In genomic region chr13:110164706-110165105, GRCh38 we compare ENCODE assay signal across 32 cellular contexts.
"Had no signal": no experiment of that assay in that cellular context is flagged by ENCODE, and none has a peak within 500 bp of the region (broad histone marks: within the 10 kb centered on the region; RNA-seq: fewer than 3 reads in every experiment).

No MANE protein-coding gene starts in this region.

- H3K27me3 ChIP-seq: neural progenitor cell, neutrophil, ovary, right lobe of liver, sigmoid colon, spleen, stomach, thyroid gland, transverse colon, upper lobe of right lung, vagina had no signal

- H3K27ac ChIP-seq: neural progenitor cell, neutrophil, ovary, parathyroid adenoma, psoas muscle, right lobe of liver, sigmoid colon, spleen, stomach, thoracic aorta, thyroid gland, transverse colon, upper lobe of right lung, vagina had no signal

- H3K4me3 Mint-ChIP-seq: naive thymus-derived CD4-positive, alpha-beta T cell; natural killer cell; nephron; neural progenitor cell; stimulated activated effector memory CD8-positive, alpha-beta T cell treated with anti-CD3 and anti-CD28 coated beads, Interleukin-12 subunit alpha, Interleukin-12 subunit beta, amount 100 ng/mL, for 72 hours; stimulated activated naive B cell treated with anti-CD40 and anti-IgM and Interleukin-4, amounts not matched to agents 10 μg/mL and 1 μg/mL and 100 μg/mL, for 72 hours; stimulated activated naive CD8-positive, alpha-beta T cell treated with anti-CD3 and anti-CD28 coated beads, Interleukin-15, Interleukin-2, amounts not matched to agents 100 ng/mL and 50 ng/mL, for 24 hours; type B pancreatic cell had no signal

- H3K79me2 ChIP-seq: parathyroid adenoma had no signal

- H2AFZ ChIP-seq: neural progenitor cell, parathyroid adenoma had no signal

- FAIRE-seq: small intestine, urothelium cell line had no signal

- H3K4me3 ChIP-seq: neural progenitor cell, ovary, psoas muscle, right lobe of liver, sigmoid colon, spleen, stomach, thoracic aorta, thyroid gland, transverse colon, upper lobe of right lung, vagina had no signal

- H3K27me3 Mint-ChIP-seq: progenitor cell of endocrine pancreas; stimulated activated naive CD8-positive, alpha-beta T cell treated with anti-CD3 and anti-CD28 coated beads, Interleukin-15, Interleukin-2, amounts not matched to agents 100 ng/mL and 50 ng/mL, for 24 hours; type B pancreatic cell had no signal

- DNase-seq: naive thymus-derived CD4-positive, alpha-beta T cell; natural killer cell; nucleus accumbens; ovary; posterior cingulate gyrus; psoas muscle; right cardiac atrium; sigmoid colon; small intestine; spleen; stimulated activated CD4-positive, alpha-beta T cell treated with anti-CD3 and anti-CD28 coated beads, Interleukin-12 subunit alpha, Interleukin-12 subunit beta, amount 100 ng/mL, for 4 hours; stimulated activated CD4-positive, alpha-beta T cell treated with anti-CD3 and anti-CD28 coated beads, Interleukin-1b, Interleukin-23, amount 100 ng/mL, for 48 hours; stimulated activated CD4-positive, alpha-beta T cell treated with anti-CD3 and anti-CD28 coated beads, Interleukin-2, amount 100 ng/mL, for 48 hours; stimulated activated CD4-positive, alpha-beta T cell treated with anti-CD3 and anti-CD28 coated beads, Interleukin-4, amount 100 ng/mL, for 24 hours; stimulated activated naive B cell treated with anti-CD40 and anti-IgM and Interleukin-4, amounts not matched to agents 10 μg/mL and 1 μg/mL and 100 μg/mL, for 72 hours; stimulated activated naive CD4-positive, alpha-beta T cell treated with Interleukin-2 at 50 U/mL for 16 hours; stomach; thyroid gland; transverse colon; upper lobe of right lung had no signal

- H3K4me2 ChIP-seq: neural progenitor cell had no signal

- H3K9me3 Mint-ChIP-seq: naive thymus-derived CD4-positive, alpha-beta T cell; natural killer cell; nephron; neural progenitor cell; stimulated activated effector memory CD8-positive, alpha-beta T cell treated with anti-CD3 and anti-CD28 coated beads, Interleukin-12 subunit alpha, Interleukin-12 subunit beta, amount 100 ng/mL, for 72 hours; stimulated activated naive B cell treated with anti-CD40 and anti-IgM and Interleukin-4, amounts not matched to agents 10 μg/mL and 1 μg/mL and 100 μg/mL, for 72 hours; stimulated activated naive CD8-positive, alpha-beta T cell treated with anti-CD3 and anti-CD28 coated beads, Interleukin-15, Interleukin-2, amounts not matched to agents 100 ng/mL and 50 ng/mL, for 24 hours; type B pancreatic cell had no signal

- H3K27ac Mint-ChIP-seq: naive thymus-derived CD4-positive, alpha-beta T cell; natural killer cell; nephron; neural progenitor cell; progenitor cell of endocrine pancreas; stimulated activated effector memory CD8-positive, alpha-beta T cell treated with anti-CD3 and anti-CD28 coated beads, Interleukin-12 subunit alpha, Interleukin-12 subunit beta, amount 100 ng/mL, for 72 hours; stimulated activated naive B cell treated with anti-CD40 and anti-IgM and Interleukin-4, amounts not matched to agents 10 μg/mL and 1 μg/mL and 100 μg/mL, for 72 hours; stimulated activated naive CD8-positive, alpha-beta T cell treated with anti-CD3 and anti-CD28 coated beads, Interleukin-15, Interleukin-2, amounts not matched to agents 100 ng/mL and 50 ng/mL, for 24 hours; type B pancreatic cell had no signal

- H3K4me1 Mint-ChIP-seq: natural killer cell; neural progenitor cell; stimulated activated effector memory CD8-positive, alpha-beta T cell treated with anti-CD3 and anti-CD28 coated beads, Interleukin-12 subunit alpha, Interleukin-12 subunit beta, amount 100 ng/mL, for 72 hours; stimulated activated naive B cell treated with anti-CD40 and anti-IgM and Interleukin-4, amounts not matched to agents 10 μg/mL and 1 μg/mL and 100 μg/mL, for 72 hours had no signal

- ATAC-seq: naive thymus-derived CD4-positive, alpha-beta T cell; natural killer cell; psoas muscle; right lobe of liver; stimulated activated effector memory CD8-positive, alpha-beta T cell treated with anti-CD3 and anti-CD28 coated beads, Interleukin-12 subunit alpha, Interleukin-12 subunit beta, amount 100 ng/mL, for 72 hours; stimulated activated naive B cell treated with anti-CD40 and anti-IgM and Interleukin-4, amounts not matched to agents 10 μg/mL and 1 μg/mL and 100 μg/mL, for 72 hours; upper lobe of right lung had no signal

- H3K4me1 ChIP-seq: neural progenitor cell, parathyroid adenoma, psoas muscle, right lobe of liver, stomach, thyroid gland had no signal

- H3K9me3 ChIP-seq: neutrophil, ovary, psoas muscle, right lobe of liver, sigmoid colon, spleen, stomach, thoracic aorta, thyroid gland, transverse colon, upper lobe of right lung, vagina had no signal

- H3K9ac ChIP-seq: neural progenitor cell, parathyroid adenoma had no signal

- H3K36me3 ChIP-seq: neural progenitor cell, neutrophil, ovary, right lobe of liver had no signal

- H3K36me3 Mint-ChIP-seq: naive thymus-derived CD4-positive, alpha-beta T cell; natural killer cell; stimulated activated effector memory CD8-positive, alpha-beta T cell treated with anti-CD3 and anti-CD28 coated beads, Interleukin-12 subunit alpha, Interleukin-12 subunit beta, amount 100 ng/mL, for 72 hours; stimulated activated naive B cell treated with anti-CD40 and anti-IgM and Interleukin-4, amounts not matched to agents 10 μg/mL and 1 μg/mL and 100 μg/mL, for 72 hours had no signal
